Comparison of ENCODE assay signal across 10 cellular contexts in the genomic region with DNA sequence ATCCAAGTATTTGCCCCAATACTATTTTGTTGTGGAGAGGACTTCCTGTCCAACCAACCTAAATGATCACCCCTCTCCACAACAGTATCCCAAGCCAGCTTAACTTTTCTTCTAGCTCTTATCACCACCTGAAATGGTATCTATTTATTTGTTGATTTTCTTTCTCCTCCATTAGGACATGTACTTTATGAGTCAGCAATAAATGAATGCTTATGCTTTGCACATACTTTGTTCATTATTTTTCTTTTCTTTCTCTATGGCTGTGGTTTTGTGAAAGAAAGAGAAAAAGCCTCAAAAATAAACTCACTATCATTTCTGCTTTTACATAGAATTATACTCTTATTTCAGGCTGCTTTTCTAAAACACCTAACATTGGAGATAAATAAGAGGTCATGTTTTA.
"Had no signal": no experiment of that assay in that cellular context is flagged by ENCODE, and none has a peak within 500 bp of the region (broad histone marks: within the 10 kb centered on the region; RNA-seq: fewer than 3 reads in every experiment).

No MANE protein-coding gene starts in this region.

- H3K4me1 ChIP-seq: HAP-1 had no signal

- H3K4me2 ChIP-seq: KMS-11 had no signal

- H3K27me3 Mint-ChIP-seq: IgD-negative memory B cell had no signal

- H3K27ac Mint-ChIP-seq: HFFc6, IgD-negative memory B cell had no signal

- H3K27ac ChIP-seq: GM23248, HL-60, KMS-11 had no signal

- H3K9ac ChIP-seq: GM23248, KMS-11 had no signal

- H3K4me3 Mint-ChIP-seq: HFFc6, IgD-negative memory B cell had no signal

- H2AFZ ChIP-seq: GM23248 had no signal

- H3K36me3 Mint-ChIP-seq: IgD-negative memory B cell had no signal

- H3K4me1 Mint-ChIP-seq: IgD-negative memory B cell had no signal

- H3K9me3 ChIP-seq: HAP-1 had no signal

- ATAC-seq: HCT116 had no signal

- H3K4me3 ChIP-seq: GM23248, HAP-1 had no signal

- DNase-seq: GM23248, GOT3, H7, HFFc6, KBM-7 had no signal

- H3K36me3 ChIP-seq: HAP-1 had no signal

- H3K9me3 Mint-ChIP-seq: IgD-negative memory B cell had no signal
